Comparison of ENCODE assay signal across 1 cellular context in the genomic region with DNA sequence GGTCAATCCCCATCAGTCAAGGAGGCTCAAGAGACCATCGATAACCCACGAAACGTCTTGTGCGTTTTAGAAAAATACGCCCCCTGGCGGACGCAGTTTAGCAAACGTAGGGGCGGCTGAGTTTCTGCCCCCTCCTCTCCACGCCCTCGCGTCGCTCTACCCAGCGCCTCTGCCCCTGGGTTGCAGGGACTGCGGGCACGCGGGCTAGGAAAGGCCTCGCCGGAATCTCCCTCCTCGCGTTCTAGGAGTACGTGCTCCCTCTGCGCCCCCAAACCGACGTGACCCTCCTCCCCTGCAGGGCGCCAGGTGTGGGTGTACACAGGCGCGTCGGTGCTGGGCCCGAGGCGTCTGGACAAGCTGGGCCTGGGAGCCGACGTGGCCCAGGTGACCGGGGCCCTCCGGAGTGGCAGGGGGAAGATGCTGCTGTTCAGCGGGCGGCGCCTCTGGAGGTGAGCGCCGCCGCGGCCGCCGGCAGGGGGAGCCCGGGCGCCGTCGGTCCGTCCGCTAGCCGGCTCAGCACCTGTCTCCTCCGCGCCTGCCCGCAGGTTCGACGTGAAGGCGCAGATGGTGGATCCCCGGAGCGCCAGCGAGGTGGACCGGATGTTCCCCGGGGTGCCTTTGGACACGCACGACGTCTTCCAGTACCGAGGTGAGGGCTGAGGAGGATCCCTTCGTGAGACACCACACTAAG.
TF ChIP-seq lines count a peak whose summit lies in the region.

No MANE protein-coding gene starts in this region.

TF ChIP-seq in GM12878, 131 proteins besides CTCF, POLR2A, EP300 and RAD21 (continued from another document and continues in another):
- TF ChIP-seq, protein P1, sequence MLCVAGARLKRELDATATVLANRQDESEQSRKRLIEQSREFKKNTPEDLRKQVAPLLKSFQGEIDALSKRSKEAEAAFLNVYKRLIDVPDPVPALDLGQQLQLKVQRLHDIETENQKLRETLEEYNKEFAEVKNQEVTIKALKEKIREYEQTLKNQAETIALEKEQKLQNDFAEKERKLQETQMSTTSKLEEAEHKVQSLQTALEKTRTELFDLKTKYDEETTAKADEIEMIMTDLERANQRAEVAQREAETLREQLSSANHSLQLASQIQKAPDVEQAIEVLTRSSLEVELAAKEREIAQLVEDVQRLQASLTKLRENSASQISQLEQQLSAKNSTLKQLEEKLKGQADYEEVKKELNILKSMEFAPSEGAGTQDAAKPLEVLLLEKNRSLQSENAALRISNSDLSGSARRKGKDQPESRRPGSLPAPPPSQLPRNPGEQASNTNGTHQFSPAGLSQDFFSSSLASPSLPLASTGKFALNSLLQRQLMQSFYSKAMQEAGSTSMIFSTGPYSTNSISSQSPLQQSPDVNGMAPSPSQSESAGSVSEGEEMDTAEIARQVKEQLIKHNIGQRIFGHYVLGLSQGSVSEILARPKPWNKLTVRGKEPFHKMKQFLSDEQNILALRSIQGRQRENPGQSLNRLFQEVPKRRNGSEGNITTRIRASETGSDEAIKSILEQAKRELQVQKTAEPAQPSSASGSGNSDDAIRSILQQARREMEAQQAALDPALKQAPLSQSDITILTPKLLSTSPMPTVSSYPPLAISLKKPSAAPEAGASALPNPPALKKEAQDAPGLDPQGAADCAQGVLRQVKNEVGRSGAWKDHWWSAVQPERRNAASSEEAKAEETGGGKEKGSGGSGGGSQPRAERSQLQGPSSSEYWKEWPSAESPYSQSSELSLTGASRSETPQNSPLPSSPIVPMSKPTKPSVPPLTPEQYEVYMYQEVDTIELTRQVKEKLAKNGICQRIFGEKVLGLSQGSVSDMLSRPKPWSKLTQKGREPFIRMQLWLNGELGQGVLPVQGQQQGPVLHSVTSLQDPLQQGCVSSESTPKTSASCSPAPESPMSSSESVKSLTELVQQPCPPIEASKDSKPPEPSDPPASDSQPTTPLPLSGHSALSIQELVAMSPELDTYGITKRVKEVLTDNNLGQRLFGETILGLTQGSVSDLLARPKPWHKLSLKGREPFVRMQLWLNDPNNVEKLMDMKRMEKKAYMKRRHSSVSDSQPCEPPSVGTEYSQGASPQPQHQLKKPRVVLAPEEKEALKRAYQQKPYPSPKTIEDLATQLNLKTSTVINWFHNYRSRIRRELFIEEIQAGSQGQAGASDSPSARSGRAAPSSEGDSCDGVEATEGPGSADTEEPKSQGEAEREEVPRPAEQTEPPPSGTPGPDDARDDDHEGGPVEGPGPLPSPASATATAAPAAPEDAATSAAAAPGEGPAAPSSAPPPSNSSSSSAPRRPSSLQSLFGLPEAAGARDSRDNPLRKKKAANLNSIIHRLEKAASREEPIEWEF (IDR thresholded peaks at IDR 0.05; ENCODE audit: insufficient replicate concordance, low read depth, low read length), result no peak
- TF ChIP-seq NR2C2 (IDR thresholded peaks at IDR 0.05; ENCODE audit: borderline replicate concordance, control insufficient read depth, insufficient read length, low read depth) (no peak), PML (IDR thresholded peaks at IDR 0.05; ENCODE audit: low read length) (no peak), SREBF1 (IDR thresholded peaks at IDR 0.05; ENCODE audit: low read length) (no peak), SMAD5 (IDR thresholded peaks at IDR 0.05; ENCODE audit: low read depth) (no peak), IRF4 (IDR thresholded peaks at IDR 0.05; ENCODE audit: low read depth, low read length) (no peak), NFIC (IDR thresholded peaks at IDR 0.05; ENCODE audit: low read depth, low read length) (no peak), KLF5 (IDR thresholded peaks at IDR 0.05; ENCODE audit: partially characterized antibody) (no peak), POU2F2 (IDR thresholded peaks at IDR 0.05; ENCODE audit: borderline replicate concordance, low read depth, low read length) (no peak), TCF3 (IDR thresholded peaks at IDR 0.05; ENCODE audit: borderline replicate concordance, insufficient read depth, low read depth, low read length) (peak; percentile 45; the same call in 1 of the 2 replicates), NR2F1 (conservative IDR thresholded peaks at IDR 0.05) (peak; percentile 59; the same call in 1 of the 2 replicates), BRCA1 (IDR thresholded peaks at IDR 0.05; ENCODE audit: low read depth, low read length) (no peak), RAD51 (IDR thresholded peaks at IDR 0.05) (no peak), HDAC6 (IDR thresholded peaks at IDR 0.05; ENCODE audit: unreplicated experiment) (no peak), JUNB (IDR thresholded peaks at IDR 0.05) (no peak), CEBPB (IDR thresholded peaks at IDR 0.05; ENCODE audit: borderline replicate concordance in 1 of 2, low read depth in 2 of 2, low read length in 2 of 2) (no peak), SPI1 (IDR thresholded peaks at IDR 0.05; ENCODE audit: borderline replicate concordance, insufficient read depth, low read depth, low read length) (no peak), POLR2AphosphoS2 (IDR thresholded peaks at IDR 0.05; ENCODE audit: low read depth, low read length) (no peak), SP1 (IDR thresholded peaks at IDR 0.05; ENCODE audit: low read depth, low read length) (no peak), IKZF1 (conservative IDR thresholded peaks at IDR 0.05) (peak; percentile 91), SREBF2 (IDR thresholded peaks at IDR 0.05; ENCODE audit: low read length) (no peak), MXI1 (IDR thresholded peaks at IDR 0.05; ENCODE audit: low read depth, low read length) (no peak), RFX5 (IDR thresholded peaks at IDR 0.05; ENCODE audit: low read depth, low read length) (no peak), KDM1A (IDR thresholded peaks at IDR 0.05; ENCODE audit: borderline replicate concordance) (no peak), TARDBP (IDR thresholded peaks at IDR 0.05; ENCODE audit: borderline replicate concordance) (no peak), RUNX3 (IDR thresholded peaks at IDR 0.05; ENCODE audit: low read length) (no peak), ZBED1 (IDR thresholded peaks at IDR 0.05; ENCODE audit: borderline replicate concordance) (no peak)
- TF ChIP-seq, protein P2, sequence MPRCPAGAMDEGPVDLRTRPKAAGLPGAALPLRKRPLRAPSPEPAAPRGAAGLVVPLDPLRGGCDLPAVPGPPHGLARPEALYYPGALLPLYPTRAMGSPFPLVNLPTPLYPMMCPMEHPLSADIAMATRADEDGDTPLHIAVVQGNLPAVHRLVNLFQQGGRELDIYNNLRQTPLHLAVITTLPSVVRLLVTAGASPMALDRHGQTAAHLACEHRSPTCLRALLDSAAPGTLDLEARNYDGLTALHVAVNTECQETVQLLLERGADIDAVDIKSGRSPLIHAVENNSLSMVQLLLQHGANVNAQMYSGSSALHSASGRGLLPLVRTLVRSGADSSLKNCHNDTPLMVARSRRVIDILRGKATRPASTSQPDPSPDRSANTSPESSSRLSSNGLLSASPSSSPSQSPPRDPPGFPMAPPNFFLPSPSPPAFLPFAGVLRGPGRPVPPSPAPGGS (IDR thresholded peaks at IDR 0.05; ENCODE audit: borderline replicate concordance, insufficient read depth, low read depth, low read length, poor library complexity, severe bottlenecking), result no peak
- TF ChIP-seq, protein P3, sequence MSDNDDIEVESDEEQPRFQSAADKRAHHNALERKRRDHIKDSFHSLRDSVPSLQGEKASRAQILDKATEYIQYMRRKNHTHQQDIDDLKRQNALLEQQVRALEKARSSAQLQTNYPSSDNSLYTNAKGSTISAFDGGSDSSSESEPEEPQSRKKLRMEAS (IDR thresholded peaks at IDR 0.05; ENCODE audit: low read depth, low read length), result no peak
- TF ChIP-seq, protein P4, sequence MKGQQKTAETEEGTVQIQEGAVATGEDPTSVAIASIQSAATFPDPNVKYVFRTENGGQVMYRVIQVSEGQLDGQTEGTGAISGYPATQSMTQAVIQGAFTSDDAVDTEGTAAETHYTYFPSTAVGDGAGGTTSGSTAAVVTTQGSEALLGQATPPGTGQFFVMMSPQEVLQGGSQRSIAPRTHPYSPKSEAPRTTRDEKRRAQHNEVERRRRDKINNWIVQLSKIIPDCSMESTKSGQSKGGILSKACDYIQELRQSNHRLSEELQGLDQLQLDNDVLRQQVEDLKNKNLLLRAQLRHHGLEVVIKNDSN (IDR thresholded peaks at IDR 0.05; ENCODE audit: borderline replicate concordance, extremely low read length, insufficient read depth, low read depth, low read length), result no peak
- TF ChIP-seq, protein P5, sequence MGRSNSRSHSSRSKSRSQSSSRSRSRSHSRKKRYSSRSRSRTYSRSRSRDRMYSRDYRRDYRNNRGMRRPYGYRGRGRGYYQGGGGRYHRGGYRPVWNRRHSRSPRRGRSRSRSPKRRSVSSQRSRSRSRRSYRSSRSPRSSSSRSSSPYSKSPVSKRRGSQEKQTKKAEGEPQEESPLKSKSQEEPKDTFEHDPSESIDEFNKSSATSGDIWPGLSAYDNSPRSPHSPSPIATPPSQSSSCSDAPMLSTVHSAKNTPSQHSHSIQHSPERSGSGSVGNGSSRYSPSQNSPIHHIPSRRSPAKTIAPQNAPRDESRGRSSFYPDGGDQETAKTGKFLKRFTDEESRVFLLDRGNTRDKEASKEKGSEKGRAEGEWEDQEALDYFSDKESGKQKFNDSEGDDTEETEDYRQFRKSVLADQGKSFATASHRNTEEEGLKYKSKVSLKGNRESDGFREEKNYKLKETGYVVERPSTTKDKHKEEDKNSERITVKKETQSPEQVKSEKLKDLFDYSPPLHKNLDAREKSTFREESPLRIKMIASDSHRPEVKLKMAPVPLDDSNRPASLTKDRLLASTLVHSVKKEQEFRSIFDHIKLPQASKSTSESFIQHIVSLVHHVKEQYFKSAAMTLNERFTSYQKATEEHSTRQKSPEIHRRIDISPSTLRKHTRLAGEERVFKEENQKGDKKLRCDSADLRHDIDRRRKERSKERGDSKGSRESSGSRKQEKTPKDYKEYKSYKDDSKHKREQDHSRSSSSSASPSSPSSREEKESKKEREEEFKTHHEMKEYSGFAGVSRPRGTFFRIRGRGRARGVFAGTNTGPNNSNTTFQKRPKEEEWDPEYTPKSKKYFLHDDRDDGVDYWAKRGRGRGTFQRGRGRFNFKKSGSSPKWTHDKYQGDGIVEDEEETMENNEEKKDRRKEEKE (IDR thresholded peaks at IDR 0.05), result no peak
- TF ChIP-seq, protein P6, sequence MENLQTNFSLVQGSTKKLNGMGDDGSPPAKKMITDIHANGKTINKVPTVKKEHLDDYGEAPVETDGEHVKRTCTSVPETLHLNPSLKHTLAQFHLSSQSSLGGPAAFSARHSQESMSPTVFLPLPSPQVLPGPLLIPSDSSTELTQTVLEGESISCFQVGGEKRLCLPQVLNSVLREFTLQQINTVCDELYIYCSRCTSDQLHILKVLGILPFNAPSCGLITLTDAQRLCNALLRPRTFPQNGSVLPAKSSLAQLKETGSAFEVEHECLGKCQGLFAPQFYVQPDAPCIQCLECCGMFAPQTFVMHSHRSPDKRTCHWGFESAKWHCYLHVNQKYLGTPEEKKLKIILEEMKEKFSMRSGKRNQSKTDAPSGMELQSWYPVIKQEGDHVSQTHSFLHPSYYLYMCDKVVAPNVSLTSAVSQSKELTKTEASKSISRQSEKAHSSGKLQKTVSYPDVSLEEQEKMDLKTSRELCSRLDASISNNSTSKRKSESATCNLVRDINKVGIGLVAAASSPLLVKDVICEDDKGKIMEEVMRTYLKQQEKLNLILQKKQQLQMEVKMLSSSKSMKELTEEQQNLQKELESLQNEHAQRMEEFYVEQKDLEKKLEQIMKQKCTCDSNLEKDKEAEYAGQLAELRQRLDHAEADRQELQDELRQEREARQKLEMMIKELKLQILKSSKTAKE (IDR thresholded peaks at IDR 0.05; ENCODE audit: low read depth, poor library complexity, severe bottlenecking), result no peak
- TF ChIP-seq, protein P7, sequence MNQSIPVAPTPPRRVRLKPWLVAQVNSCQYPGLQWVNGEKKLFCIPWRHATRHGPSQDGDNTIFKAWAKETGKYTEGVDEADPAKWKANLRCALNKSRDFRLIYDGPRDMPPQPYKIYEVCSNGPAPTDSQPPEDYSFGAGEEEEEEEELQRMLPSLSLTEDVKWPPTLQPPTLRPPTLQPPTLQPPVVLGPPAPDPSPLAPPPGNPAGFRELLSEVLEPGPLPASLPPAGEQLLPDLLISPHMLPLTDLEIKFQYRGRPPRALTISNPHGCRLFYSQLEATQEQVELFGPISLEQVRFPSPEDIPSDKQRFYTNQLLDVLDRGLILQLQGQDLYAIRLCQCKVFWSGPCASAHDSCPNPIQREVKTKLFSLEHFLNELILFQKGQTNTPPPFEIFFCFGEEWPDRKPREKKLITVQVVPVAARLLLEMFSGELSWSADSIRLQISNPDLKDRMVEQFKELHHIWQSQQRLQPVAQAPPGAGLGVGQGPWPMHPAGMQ (IDR thresholded peaks at IDR 0.05; ENCODE audit: borderline replicate concordance), result no peak
- TF ChIP-seq, protein P8, sequence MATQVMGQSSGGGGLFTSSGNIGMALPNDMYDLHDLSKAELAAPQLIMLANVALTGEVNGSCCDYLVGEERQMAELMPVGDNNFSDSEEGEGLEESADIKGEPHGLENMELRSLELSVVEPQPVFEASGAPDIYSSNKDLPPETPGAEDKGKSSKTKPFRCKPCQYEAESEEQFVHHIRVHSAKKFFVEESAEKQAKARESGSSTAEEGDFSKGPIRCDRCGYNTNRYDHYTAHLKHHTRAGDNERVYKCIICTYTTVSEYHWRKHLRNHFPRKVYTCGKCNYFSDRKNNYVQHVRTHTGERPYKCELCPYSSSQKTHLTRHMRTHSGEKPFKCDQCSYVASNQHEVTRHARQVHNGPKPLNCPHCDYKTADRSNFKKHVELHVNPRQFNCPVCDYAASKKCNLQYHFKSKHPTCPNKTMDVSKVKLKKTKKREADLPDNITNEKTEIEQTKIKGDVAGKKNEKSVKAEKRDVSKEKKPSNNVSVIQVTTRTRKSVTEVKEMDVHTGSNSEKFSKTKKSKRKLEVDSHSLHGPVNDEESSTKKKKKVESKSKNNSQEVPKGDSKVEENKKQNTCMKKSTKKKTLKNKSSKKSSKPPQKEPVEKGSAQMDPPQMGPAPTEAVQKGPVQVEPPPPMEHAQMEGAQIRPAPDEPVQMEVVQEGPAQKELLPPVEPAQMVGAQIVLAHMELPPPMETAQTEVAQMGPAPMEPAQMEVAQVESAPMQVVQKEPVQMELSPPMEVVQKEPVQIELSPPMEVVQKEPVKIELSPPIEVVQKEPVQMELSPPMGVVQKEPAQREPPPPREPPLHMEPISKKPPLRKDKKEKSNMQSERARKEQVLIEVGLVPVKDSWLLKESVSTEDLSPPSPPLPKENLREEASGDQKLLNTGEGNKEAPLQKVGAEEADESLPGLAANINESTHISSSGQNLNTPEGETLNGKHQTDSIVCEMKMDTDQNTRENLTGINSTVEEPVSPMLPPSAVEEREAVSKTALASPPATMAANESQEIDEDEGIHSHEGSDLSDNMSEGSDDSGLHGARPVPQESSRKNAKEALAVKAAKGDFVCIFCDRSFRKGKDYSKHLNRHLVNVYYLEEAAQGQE (IDR thresholded peaks at IDR 0.05; ENCODE audit: low read depth, low read length), result no peak
